ENCODE assay signal across 18 cellular contexts in the genomic region with DNA sequence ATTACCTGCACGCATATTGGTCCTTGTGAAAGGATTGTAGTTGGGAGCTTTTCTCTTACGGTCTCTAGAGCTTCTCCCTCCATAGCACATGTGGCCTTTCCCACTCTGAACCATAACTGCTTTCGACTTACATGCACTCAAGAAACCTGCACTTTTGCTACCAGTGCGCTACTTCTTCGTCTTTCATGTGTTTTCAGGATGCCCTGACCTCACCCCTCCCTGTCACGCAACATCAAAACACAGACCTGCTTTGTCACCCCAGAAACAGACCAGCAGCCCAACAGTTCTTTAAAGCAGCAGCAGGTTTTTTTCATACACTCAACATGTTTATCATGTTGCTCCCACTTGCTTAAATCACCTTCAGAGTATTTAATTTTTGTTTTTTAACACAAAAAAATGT.
DNase-seq lines count a peak whose midpoint lies in the region; ATAC-seq and TF ChIP-seq lines count a peak whose summit lies in the region.
"Had no signal": no experiment of that assay in that cellular context is flagged by ENCODE, and none has a peak within 500 bp of the region (broad histone marks: within the 10 kb centered on the region; RNA-seq: fewer than 3 reads in every experiment).

No MANE protein-coding gene starts in this region.

- peak; percentile 20 for ATAC-seq in CD8-positive, alpha-beta T cell
- ATAC-seq in GM23338 = no peak
- ATAC-seq in activated CD8-positive, alpha-beta T cell treated with anti-CD3 and anti-CD28 coated beads, Interleukin-2, amount 10 ng/mL, durations not matched to agents 7 days and 5 days = peak; percentile 47
- no peak for ATAC-seq in GM21390 (IDR thresholded peaks at IDR 0.05; ENCODE audit: unreplicated experiment)
- ATAC-seq: A549 had no signal

- H3K4me3 Mint-ChIP-seq in CD8-positive, alpha-beta T cell = no peak overlapping the region
- H3K4me3 Mint-ChIP-seq in GM23338 = no peak overlapping the region
- no peak overlapping the region for H3K4me3 Mint-ChIP-seq in activated CD8-positive, alpha-beta T cell treated with anti-CD3 and anti-CD28 coated beads, Interleukin-2, amount 10 ng/mL, durations not matched to agents 7 days and 5 days
- H3K4me3 Mint-ChIP-seq in nephron progenitor cell = no peak overlapping the region
- H3K4me3 Mint-ChIP-seq: CD4-positive, alpha-beta memory T cell had no signal

- no peaks in the 10 kb centered on the region for H3K9me2 ChIP-seq in GM23338 (ENCODE audit: insufficient read depth)

- TF ChIP-seq POLR2A in suprapubic skin (IDR thresholded peaks at IDR 0.05) = no peak

- 94% methylated on average over 6 of the region's 6 CpGs for WGBS in suprapubic skin

- no peaks in the 10 kb centered on the region; the same call in 1 of the 2 replicates for H3F3A ChIP-seq in GM23338 (replicated peaks; ENCODE audit: low read depth)

- H3K9me3 Mint-ChIP-seq in CD8-positive, alpha-beta T cell = no peaks in the 10 kb centered on the region
- H3K9me3 Mint-ChIP-seq in GM23338 (no peaks in the 10 kb centered on the region), nephron progenitor cell (no peaks in the 10 kb centered on the region)
- H3K9me3 Mint-ChIP-seq in activated CD8-positive, alpha-beta T cell treated with anti-CD3 and anti-CD28 coated beads, Interleukin-2, amount 10 ng/mL, durations not matched to agents 7 days and 5 days (ENCODE audit: insufficient read depth) = no peaks in the 10 kb centered on the region

- CTCF ChIA-PET in CD8-positive, alpha-beta T cell (lab: Charles Lee) = no interaction called here
- CTCF ChIA-PET in activated CD8-positive, alpha-beta T cell treated with anti-CD3 and anti-CD28 coated beads, Interleukin-2, amount 10 ng/mL, durations not matched to agents 7 days and 5 days (lab: Charles Lee) = interaction anchor here (1.3 kb wide), 1 partner anchor 13 kb away, joined by 3 read pairs; no protein-coding TSS in a partner anchor

- POLR2A ChIA-PET in CD8-positive, alpha-beta T cell (lab: Charles Lee) = interaction anchor here (0.6 kb wide), 1 partner anchor 221 kb away, joined by 6 read pairs; no protein-coding TSS in a partner anchor
- POLR2A ChIA-PET in activated CD8-positive, alpha-beta T cell treated with anti-CD3 and anti-CD28 coated beads, Interleukin-2, amount 10 ng/mL, durations not matched to agents 7 days and 5 days (lab: Charles Lee) = no interaction called here

- DNase-seq in CD8-positive, alpha-beta T cell = no peak
- no peak for DNase-seq in GM23338 (ENCODE audit: low spot score)
- no peak for DNase-seq in activated CD8-positive, alpha-beta T cell treated with anti-CD3 and anti-CD28 coated beads, Interleukin-2, amount 10 ng/mL, durations not matched to agents 7 days and 5 days
- no peak for DNase-seq in nephron progenitor cell
- no peak for DNase-seq in suprapubic skin (ENCODE audit: low spot score in 2 of 2)
- DNase-seq in superior temporal gyrus (ENCODE audit: extremely low spot score) = no peak
- DNase-seq: BE2C; Caco-2; CD4-positive, alpha-beta memory T cell; DND-41; GF-D8; GOT3; IMR-90; KG1 had no signal

- no peaks in the 10 kb centered on the region for H3K9me3 ChIP-seq in CD8-positive, alpha-beta T cell (ENCODE audit: low read length)
- H3K9me3 ChIP-seq in suprapubic skin = no peaks in the 10 kb centered on the region
- H3K9me3 ChIP-seq: A549, BE2C, Caco-2, HAP-1 had no signal

- H3K4me1 Mint-ChIP-seq in CD8-positive, alpha-beta T cell (ENCODE audit: low read depth) = peaks cover 9% of the 10 kb centered on the region
- H3K4me1 Mint-ChIP-seq in GM23338 (peaks cover 28% of the 10 kb centered on the region), nephron progenitor cell (peaks cover 12% of the 10 kb centered on the region)
- H3K4me1 Mint-ChIP-seq in activated CD8-positive, alpha-beta T cell treated with anti-CD3 and anti-CD28 coated beads, Interleukin-2, amount 10 ng/mL, durations not matched to agents 7 days and 5 days (ENCODE audit: low read depth) = peaks cover 4% of the 10 kb centered on the region

- H3K27me3 Mint-ChIP-seq in CD8-positive, alpha-beta T cell (ENCODE audit: low read depth) = no peaks in the 10 kb centered on the region
- H3K27me3 Mint-ChIP-seq in GM23338 (ENCODE audit: insufficient read depth, low read depth, poor library complexity) (peaks cover 4% of the 10 kb centered on the region), nephron progenitor cell (ENCODE audit: low read depth, poor library complexity) (no peaks in the 10 kb centered on the region)
- no peaks in the 10 kb centered on the region for H3K27me3 Mint-ChIP-seq in activated CD8-positive, alpha-beta T cell treated with anti-CD3 and anti-CD28 coated beads, Interleukin-2, amount 10 ng/mL, durations not matched to agents 7 days and 5 days (ENCODE audit: low read depth)
- H3K27me3 Mint-ChIP-seq: CD4-positive, alpha-beta memory T cell had no signal

- peaks cover 13% of the 10 kb centered on the region for H3K36me3 Mint-ChIP-seq in CD8-positive, alpha-beta T cell
- no peaks in the 10 kb centered on the region for H3K36me3 Mint-ChIP-seq in GM23338 (ENCODE audit: low read depth)
- H3K36me3 Mint-ChIP-seq in activated CD8-positive, alpha-beta T cell treated with anti-CD3 and anti-CD28 coated beads, Interleukin-2, amount 10 ng/mL, durations not matched to agents 7 days and 5 days (ENCODE audit: low read depth) = peaks cover 5% of the 10 kb centered on the region
- no peaks in the 10 kb centered on the region for H3K36me3 Mint-ChIP-seq in nephron progenitor cell (ENCODE audit: low read depth)

- H3K27ac Mint-ChIP-seq in CD8-positive, alpha-beta T cell = no peak overlapping the region
- H3K27ac Mint-ChIP-seq in GM23338 = peak overlapping the region; percentile 40; the same call in 1 of the 2 replicates
- H3K27ac Mint-ChIP-seq in activated CD8-positive, alpha-beta T cell treated with anti-CD3 and anti-CD28 coated beads, Interleukin-2, amount 10 ng/mL, durations not matched to agents 7 days and 5 days = no peak overlapping the region
- H3K27ac Mint-ChIP-seq in nephron progenitor cell = peak overlapping the region; percentile 47

- intact Hi-C loops in CD8-positive, alpha-beta T cell (cut with DNase I, micrococcal nuclease) = no loop called here

- TF ChIP-seq EP300 in suprapubic skin (IDR thresholded peaks at IDR 0.05) = no peak

- H3K27me3 ChIP-seq in CD8-positive, alpha-beta T cell (ENCODE audit: insufficient read depth, low read length) = no peaks in the 10 kb centered on the region
- H3K27me3 ChIP-seq in GM23338 (ENCODE audit: insufficient read depth) (no peaks in the 10 kb centered on the region), suprapubic skin (no peaks in the 10 kb centered on the region)
- H3K27me3 ChIP-seq: BE2C had no signal

- H3K4me2 ChIP-seq in GM23338 = no peak overlapping the region
- H3K4me2 ChIP-seq: A549 had no signal

- no peak overlapping the region for H3K27ac ChIP-seq in CD8-positive, alpha-beta T cell (ENCODE audit: low read depth, low read length)
- no peak overlapping the region; the same call in 1 of the 2 replicates for H3K27ac ChIP-seq in GM23338 (ENCODE audit: low read depth)
- no peak overlapping the region for H3K27ac ChIP-seq in suprapubic skin
- H3K27ac ChIP-seq: A549, C4-2B had no signal

- H3K4me3 ChIP-seq in CD8-positive, alpha-beta T cell (ENCODE audit: low read depth, low read length) = no peak overlapping the region
- H3K4me3 ChIP-seq in GM23338 = no peak overlapping the region
- no peak overlapping the region for H3K4me3 ChIP-seq in suprapubic skin
- H3K4me3 ChIP-seq: A549, HAP-1 had no signal

- H2AFZ ChIP-seq in GM23338 = no peak overlapping the region

- no peaks in the 10 kb centered on the region for H3K4me1 ChIP-seq in CD8-positive, alpha-beta T cell (ENCODE audit: insufficient read depth, low read length)
- peaks cover 32% of the 10 kb centered on the region for H3K4me1 ChIP-seq in GM23338 (ENCODE audit: insufficient read depth)
- no peaks in the 10 kb centered on the region for H3K4me1 ChIP-seq in suprapubic skin
- H3K4me1 ChIP-seq: Caco-2 had no signal

- no peaks in the 10 kb centered on the region for H3K36me3 ChIP-seq in CD8-positive, alpha-beta T cell (ENCODE audit: insufficient read depth, low read length)
- H3K36me3 ChIP-seq in GM23338 (ENCODE audit: insufficient read depth) = no peaks in the 10 kb centered on the region
- H3K36me3 ChIP-seq in suprapubic skin = no peaks in the 10 kb centered on the region
- H3K36me3 ChIP-seq: BE2C, HAP-1 had no signal

- TF ChIP-seq CTCF in CD8-positive, alpha-beta T cell (IDR thresholded peaks at IDR 0.05) = no peak
- TF ChIP-seq CTCF in GM23338 (conservative IDR thresholded peaks at IDR 0.05; ENCODE audit: low read depth in 2 of 2) = no peak
- TF ChIP-seq CTCF in nephron progenitor cell (IDR thresholded peaks at IDR 0.05) = no peak
- no peak for TF ChIP-seq CTCF in suprapubic skin (IDR thresholded peaks at IDR 0.05)

- H3K79me2 ChIP-seq in GM23338 (replicated peaks; ENCODE audit: insufficient read depth) = no peaks in the 10 kb centered on the region

- H4K20me1 ChIP-seq in GM23338 (replicated peaks; ENCODE audit: insufficient read depth) = no peaks in the 10 kb centered on the region

TF ChIP-seq in GM23338, 12 proteins besides CTCF, POLR2A, EP300 and RAD21:
- no peak for TF ChIP-seq CREB1 (CRISPR knock-in tag; IDR thresholded peaks at IDR 0.05; ENCODE audit: low read depth)

Comparison
In these comparisons a context has a peak if more than half of its experiments do, and no peak if none do; other contexts are left out.
1. ATAC-seq: peak in CD8-positive, alpha-beta T cell (single experiment) and activated CD8-positive, alpha-beta T cell treated with anti-CD3 and anti-CD28 coated beads, Interleukin-2, amount 10 ng/mL, durations not matched to agents 7 days and 5 days (single experiment); none in GM23338 (single experiment) and GM21390 (single experiment).
2. H3K27ac Mint-ChIP-seq: peak in GM23338 (single experiment) and nephron progenitor cell (single experiment); none in CD8-positive, alpha-beta T cell (single experiment) and activated CD8-positive, alpha-beta T cell treated with anti-CD3 and anti-CD28 coated beads, Interleukin-2, amount 10 ng/mL, durations not matched to agents 7 days and 5 days (single experiment).